ENCODE assay signal across 1 cellular context in the genomic region with DNA sequence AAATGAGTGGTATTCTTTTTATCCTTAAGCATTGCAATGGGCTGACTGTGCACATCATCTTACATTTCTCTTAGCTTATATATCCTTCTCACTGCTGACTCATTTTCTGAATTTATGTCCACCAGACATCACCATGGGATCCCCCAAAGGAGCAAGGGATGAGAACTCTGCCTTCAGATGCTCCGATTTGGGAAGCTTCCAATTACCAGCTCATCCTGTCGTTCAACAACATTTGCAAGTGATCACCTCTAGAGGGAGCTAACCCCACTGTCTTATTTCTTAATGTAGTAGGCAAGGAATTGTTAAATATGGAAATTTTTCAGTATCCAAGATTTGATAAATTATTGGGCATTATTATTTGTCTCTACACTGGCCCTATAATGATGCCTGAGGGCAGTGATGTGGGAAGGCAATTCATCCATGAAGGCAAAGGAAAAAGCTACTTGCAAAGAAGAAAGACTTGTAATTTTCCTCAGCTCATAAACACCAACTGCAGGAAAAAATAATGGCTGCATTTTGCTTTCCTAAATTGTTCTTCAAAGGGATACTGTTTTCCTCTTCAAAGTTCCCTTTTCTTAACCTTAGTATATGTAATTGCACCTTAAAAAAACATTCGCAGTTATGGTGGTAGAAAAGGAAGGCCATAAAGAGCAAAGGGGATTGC.
TF ChIP-seq lines count a peak whose summit lies in the region.

No MANE protein-coding gene starts in this region.

TF ChIP-seq in SK-N-SH, 30 proteins besides CTCF, POLR2A, EP300 and RAD21 (continued from another document):
- TF ChIP-seq, protein P1, sequence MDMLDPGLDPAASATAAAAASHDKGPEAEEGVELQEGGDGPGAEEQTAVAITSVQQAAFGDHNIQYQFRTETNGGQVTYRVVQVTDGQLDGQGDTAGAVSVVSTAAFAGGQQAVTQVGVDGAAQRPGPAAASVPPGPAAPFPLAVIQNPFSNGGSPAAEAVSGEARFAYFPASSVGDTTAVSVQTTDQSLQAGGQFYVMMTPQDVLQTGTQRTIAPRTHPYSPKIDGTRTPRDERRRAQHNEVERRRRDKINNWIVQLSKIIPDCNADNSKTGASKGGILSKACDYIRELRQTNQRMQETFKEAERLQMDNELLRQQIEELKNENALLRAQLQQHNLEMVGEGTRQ (IDR thresholded peaks at IDR 0.05; ENCODE audit: borderline replicate concordance, low read depth, low read length) = no peak
- TF ChIP-seq GABPA (IDR thresholded peaks at IDR 0.05; ENCODE audit: low read depth) = no peak
